In genomic region chr9:6827370-6827949, GRCh38 we compare ENCODE assay signal across 8 cellular contexts.
DNase-seq lines count a peak whose midpoint lies in the region; ATAC-seq and TF ChIP-seq lines count a peak whose summit lies in the region.

No MANE protein-coding gene starts in this region.

- H3K27me3 ChIP-seq in breast epithelium: no peaks in the 10 kb centered on the region
- no peaks in the 10 kb centered on the region for H3K27me3 ChIP-seq in liver (ENCODE audit: control insufficient read depth in 4 of 4, insufficient read depth in 4 of 4, low read length in 3 of 4)

- H3K36me3 ChIP-seq in breast epithelium (no peaks in the 10 kb centered on the region), liver (ENCODE audit: control insufficient read depth in 4 of 4, insufficient read depth in 3 of 4, low read depth in 1 of 4, low read length in 3 of 4) (peaks cover 0 to 13% (median 3%) of the 10 kb centered on the region in 4 donors)

- WGBS in liver: 49% methylated on average over 3 of the region's 3 CpGs

- intact Hi-C loops in breast epithelium (cut with DNase I; ENCODE audit: low total_unique reads): no loop called here

- H3K4me1 ChIP-seq in breast epithelium: no peaks in the 10 kb centered on the region
- no peaks in the 10 kb centered on the region for H3K4me1 ChIP-seq in liver (ENCODE audit: control insufficient read depth in 4 of 4, insufficient read depth in 4 of 4, low read length in 3 of 4)

- peak; percentile 76 to 83 for TF ChIP-seq RAD21 in liver (IDR thresholded peaks at IDR 0.05)

- H3K27ac ChIP-seq in breast epithelium (no peak overlapping the region), liver (ENCODE audit: low read depth in 1 of 2, low read length in 2 of 2) (no peak overlapping the region)

- TF ChIP-seq POLR2A in breast epithelium (IDR thresholded peaks at IDR 0.05): no peak

- no peak overlapping the region for H3K9ac ChIP-seq in liver (ENCODE audit: low read depth in 1 of 2, low read length in 2 of 2)

- H3K4me3 ChIP-seq in breast epithelium (no peak overlapping the region), liver (ENCODE audit: low read depth in 1 of 3, low read length in 3 of 3) (no peak overlapping the region)

- H3K9me3 ChIP-seq in breast epithelium (no peaks in the 10 kb centered on the region), liver (ENCODE audit: control insufficient read depth in 4 of 4, low read length in 3 of 4) (peaks cover 0 to 3% (median 1%) of the 10 kb centered on the region in 4 donors)

- peak in 4 of 6 experiments; percentile 5 to 45 (median 19) for DNase-seq in stimulated activated naive CD4-positive, alpha-beta T cell (lab: John Stamatoyannopoulos, UW)
- no peak for DNase-seq in stimulated activated naive CD4-positive, alpha-beta T cell treated with Interleukin-2 at 50 U/mL for 16 hours (lab: John Stamatoyannopoulos, UW)
- DNase-seq in HT1080 (ENCODE audit: low read depth) (peak; percentile 66), OCI-M2 (lab: John Stamatoyannopoulos, UW; ENCODE audit: unreplicated experiment) (peak; percentile 12), breast epithelium (ENCODE audit: low spot score in 2 of 2) (no peak)

- TF ChIP-seq CTCF in breast epithelium (IDR thresholded peaks at IDR 0.05): peak in 2 of 3 donors; percentile 19 to 31
- TF ChIP-seq CTCF in liver (IDR thresholded peaks at IDR 0.05; ENCODE audit: low read depth, low read length, missing input control): peak; percentile 43

- ATAC-seq in GM21390 (IDR thresholded peaks at IDR 0.05; ENCODE audit: unreplicated experiment): no peak
- no peak for ATAC-seq in GM18517 (IDR thresholded peaks at IDR 0.05; ENCODE audit: unreplicated experiment)

TF ChIP-seq in liver, 16 proteins besides CTCF, POLR2A, EP300 and RAD21:
- no peak for TF ChIP-seq EGR1 (IDR thresholded peaks at IDR 0.05; ENCODE audit: low read depth in 2 of 2)

Comparison
In these comparisons a context has a peak if more than half of its experiments do, and no peak if none do; other contexts are left out.
1. DNase-seq: peak in stimulated activated naive CD4-positive, alpha-beta T cell (4 of 6), HT1080 (single experiment) and OCI-M2 (single experiment); none in stimulated activated naive CD4-positive, alpha-beta T cell treated with Interleukin-2 at 50 U/mL for 16 hours (single experiment) and breast epithelium (0 of 2).